10 cellular contexts compared by ENCODE assay signal in the genomic region with DNA sequence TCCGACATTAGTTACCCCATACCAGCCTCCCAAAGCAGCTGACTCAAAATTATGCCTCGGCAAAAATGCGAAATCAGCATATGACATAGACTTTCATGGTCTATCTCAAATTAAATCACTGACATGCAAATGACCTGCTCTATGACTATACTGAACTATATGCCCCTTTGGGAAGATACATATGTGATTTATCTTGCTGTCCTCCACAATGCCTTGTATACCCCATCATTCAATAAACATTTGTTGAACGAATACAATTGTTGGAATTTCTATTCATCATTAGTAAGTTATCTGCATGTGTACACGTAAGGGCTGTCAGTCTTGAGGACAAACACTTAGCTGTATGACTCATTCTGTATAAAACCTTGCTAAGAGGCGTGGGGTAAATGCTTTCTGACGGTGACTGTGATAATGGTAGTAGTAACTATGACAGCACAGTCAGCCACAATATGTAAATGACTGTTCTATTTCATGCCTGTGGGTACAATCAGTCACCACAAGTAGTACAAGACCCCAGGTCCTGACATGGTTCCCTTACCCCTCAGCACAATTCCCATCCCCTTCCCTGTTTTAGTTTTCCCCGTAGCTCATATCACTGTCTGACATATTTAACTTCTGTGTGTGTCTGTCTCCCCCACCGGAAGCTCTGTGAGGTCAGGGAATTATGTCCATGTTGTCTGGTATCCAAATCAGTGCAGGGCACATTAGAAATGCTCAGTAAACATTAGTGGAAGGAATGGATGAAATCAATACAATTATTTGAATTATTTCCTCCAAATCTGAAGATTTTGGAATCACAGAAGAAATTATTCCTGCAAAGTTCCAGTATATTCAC. TPM values are rescaled to one million over a fixed set of nuclear protein-coding genes. Genes with fewer than 3 reads are reported as not detected.
DNase-seq lines count a peak whose midpoint lies in the region; ATAC-seq lines count a peak whose summit lies in the region.
"Had no signal": no experiment of that assay in that cellular context is flagged by ENCODE, and none has a peak within 500 bp of the region (broad histone marks: within the 10 kb centered on the region; RNA-seq: fewer than 3 reads in every experiment).

No MANE protein-coding gene starts in this region.

- peak overlapping the region; percentile 63 for H3K4me2 ChIP-seq in skeletal muscle satellite cell (ENCODE audit: low read length)

- DNase-seq in NCI-H1417 (lab: John Stamatoyannopoulos, UW) (peak in 2 of 3 experiments; percentile 19 to 58), NCI-H1417 treated with DMSO at 0.1 percent for 48 hours (lab: John Stamatoyannopoulos, UW) (no peak), NCI-H510A treated with DMSO at 0.1 percent for 48 hours (lab: John Stamatoyannopoulos, UW) (peak; percentile 22), fibroblast of the conjunctiva (ENCODE audit: low read depth) (peak; percentile 8), NCI-H1436 treated with DMSO at 0.1 percent for 48 hours (lab: John Stamatoyannopoulos, UW) (no peak), NOMO-1 treated with dmso at 0.1 percent for 144 hours (lab: John Stamatoyannopoulos, UW; ENCODE audit: unreplicated experiment) (no peak)
- DNase-seq: stomach had no signal

- no peak for ATAC-seq in HG03139 (IDR thresholded peaks at IDR 0.05; ENCODE audit: unreplicated experiment)

- no peaks in the 10 kb centered on the region for H3K9me3 ChIP-seq in skeletal muscle satellite cell (replicated peaks; ENCODE audit: low read length)
- H3K9me3 ChIP-seq: neutrophil, stomach had no signal

- no peaks in the 10 kb centered on the region for H3K36me3 ChIP-seq in skeletal muscle satellite cell (ENCODE audit: insufficient read depth, low read length)
- H3K36me3 ChIP-seq: neutrophil, stomach had no signal

- peaks cover 46% of the 10 kb centered on the region for H3K4me1 ChIP-seq in skeletal muscle satellite cell (ENCODE audit: control insufficient read depth, insufficient read depth, low read length)

- H3K4me3 ChIP-seq in skeletal muscle satellite cell (ENCODE audit: low read length) = peak overlapping the region; percentile 6
- H3K4me3 ChIP-seq: stomach had no signal

- H3K27me3 ChIP-seq in skeletal muscle satellite cell (ENCODE audit: control insufficient read depth, insufficient read depth, low read length) = no peaks in the 10 kb centered on the region
- H3K27me3 ChIP-seq: neutrophil, stomach had no signal

- peak overlapping the region; percentile 41 for H3K9ac ChIP-seq in skeletal muscle satellite cell (ENCODE audit: low read depth, low read length)

RNA-seq across cellular contexts. Expression of a gene that starts 42.8 kb away (rescaled TPM):
- total RNA-seq in skeletal muscle satellite cell (2012; rRNA removed) = 17.5 and 32.3 TPM in 2 replicates

Comparison
In these comparisons a context has a peak if more than half of its experiments do, and no peak if none do; other contexts are left out.
1. DNase-seq: peak in NCI-H1417 (2 of 3), NCI-H510A treated with DMSO at 0.1 percent for 48 hours (single experiment) and fibroblast of the conjunctiva (single experiment); none in NCI-H1417 treated with DMSO at 0.1 percent for 48 hours (single experiment), NCI-H1436 treated with DMSO at 0.1 percent for 48 hours (single experiment) and NOMO-1 treated with dmso at 0.1 percent for 144 hours (single experiment).